In the genomic region with DNA sequence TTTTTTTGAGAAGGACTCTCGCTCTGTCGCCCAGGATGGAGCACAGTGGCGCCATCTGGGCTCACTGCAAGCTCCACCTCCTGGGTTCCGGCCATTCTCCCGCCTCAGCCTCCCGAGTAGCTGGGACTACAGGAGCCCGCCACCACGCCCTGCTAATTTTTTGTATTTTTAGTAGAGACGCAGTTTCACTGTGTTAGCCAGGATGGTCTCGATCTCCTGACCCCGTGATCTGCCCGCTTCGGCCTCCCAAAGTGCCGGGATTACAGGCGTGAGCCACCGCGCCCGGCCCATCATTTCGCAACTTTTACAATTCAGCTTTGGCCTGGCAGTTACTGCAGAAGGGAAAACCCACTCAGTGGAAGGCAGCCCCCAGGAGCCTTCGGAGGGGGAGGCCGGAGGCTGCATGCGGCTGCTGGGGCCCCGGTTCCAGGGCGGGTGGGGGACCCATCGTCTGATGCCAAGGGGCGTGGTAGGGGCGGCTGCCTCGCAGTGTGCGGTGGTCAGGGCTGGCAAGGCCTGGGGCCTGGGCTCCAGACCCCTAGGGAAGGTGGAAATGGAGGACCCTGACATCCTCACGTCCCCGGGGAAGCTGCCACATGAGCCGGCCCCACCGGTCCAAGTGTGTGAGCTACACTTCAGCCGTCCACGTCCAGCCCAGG, we compare ENCODE assay signal across 8 cellular contexts. TPM values are rescaled to one million over a fixed set of nuclear protein-coding genes. Genes with fewer than 3 reads are reported as not detected.
DNase-seq lines count a peak whose midpoint lies in the region; ATAC-seq and TF ChIP-seq lines count a peak whose summit lies in the region.
"Not testable (repeated sequence)": the region's sequence is repeated elsewhere in the genome, so short reads cannot be mapped to it uniquely, and the experiment has no call there.

No MANE protein-coding gene starts in this region.

- H3K4me1 Mint-ChIP-seq in CD4-positive, alpha-beta T cell (ENCODE audit: low read depth); neural progenitor cell: not testable (repeated sequence)
- H3K4me1 Mint-ChIP-seq in activated naive CD4-positive, alpha-beta T cell treated with anti-CD3 and anti-CD28 coated beads, Interleukin-2, amount 10 ng/mL, durations not matched to agents 7 days and 5 days, result peaks cover 25% of the 10 kb centered on the region
- peaks cover 3 to 24% of the 10 kb centered on the region in 2 donors for H3K4me1 Mint-ChIP-seq in effector memory CD8-positive, alpha-beta T cell (ENCODE audit: low read depth in 2 of 2)

- intact Hi-C loops in CD4-positive, alpha-beta T cell (cut with DNase I, micrococcal nuclease), result loop anchor here (1.0 to 2.0 kb wide), 2 partner anchors 44 to 404 kb away; a partner anchor contains a TSS

- H2AFZ ChIP-seq in neural progenitor cell (replicated peaks), result not testable (repeated sequence)

- peak; percentile 4 for TF ChIP-seq CTCF in CD4-positive, alpha-beta T cell (IDR thresholded peaks at IDR 0.05)
- not testable (repeated sequence) for TF ChIP-seq CTCF in neural progenitor cell (IDR thresholded peaks at IDR 0.05)

- CTCF ChIA-PET in CD4-positive, alpha-beta T cell (lab: Charles Lee), result interaction anchor here (1.2 to 4.2 kb wide), 2 partner anchors 44 to 75 kb away, joined by 3 to 19 read pairs; a partner anchor contains a TSS
- CTCF ChIA-PET in activated naive CD4-positive, alpha-beta T cell treated with anti-CD3 and anti-CD28 coated beads, Interleukin-2, amount 10 ng/mL, durations not matched to agents 7 days and 5 days (lab: Charles Lee), result interaction anchor here (0.7 to 1.7 kb wide), 4 partner anchors 43 to 354 kb away, joined by 3 to 8 read pairs (median 4); a partner anchor contains a TSS

- peaks cover 29% of the 10 kb centered on the region for H3K36me3 ChIP-seq in HUES48 (ENCODE audit: control insufficient read depth, insufficient read depth, low read length)
- H3K36me3 ChIP-seq in iPS-20b (ENCODE audit: insufficient read depth, low read depth, low read length), result peaks cover 28% of the 10 kb centered on the region
- H3K36me3 ChIP-seq in neural progenitor cell, result not testable (repeated sequence)
- H3K36me3 ChIP-seq in subcutaneous abdominal adipose tissue (ENCODE audit: control insufficient read depth in 5 of 5, insufficient read depth in 5 of 5, low read length in 5 of 5), result peaks cover 0 to 20% (median 15%) of the 10 kb centered on the region in 5 donors

- POLR2A ChIA-PET in CD4-positive, alpha-beta T cell (lab: Charles Lee), result interaction anchor here (0.6 to 5.5 kb wide), 18 partner anchors 9 to 695 kb away, joined by 3 to 67 read pairs (median 4); a partner anchor contains a TSS

- H3K4me3 ChIP-seq in HUES48 (ENCODE audit: low read depth, low read length) (peak overlapping the region; percentile 91), iPS-20b (ENCODE audit: low read length) (peak overlapping the region; percentile 91), neural progenitor cell (peak overlapping the region; percentile 70), subcutaneous abdominal adipose tissue (ENCODE audit: low read depth in 1 of 5, low read length in 5 of 5) (peak overlapping the region in 4 of 5 donors; percentile 67 to 75 (median 72))

- not testable (repeated sequence) for H3K36me3 Mint-ChIP-seq in CD4-positive, alpha-beta T cell (ENCODE audit: low read depth); activated naive CD4-positive, alpha-beta T cell treated with anti-CD3 and anti-CD28 coated beads, Interleukin-2, amount 10 ng/mL, durations not matched to agents 7 days and 5 days; neural progenitor cell
- peaks cover 24% of the 10 kb centered on the region for H3K36me3 Mint-ChIP-seq in effector memory CD8-positive, alpha-beta T cell (ENCODE audit: insufficient read depth)

- H4K20me1 ChIP-seq in neural progenitor cell (ENCODE audit: low read depth), result peaks cover 31% of the 10 kb centered on the region

- H3K9me3 Mint-ChIP-seq in CD4-positive, alpha-beta T cell; activated naive CD4-positive, alpha-beta T cell treated with anti-CD3 and anti-CD28 coated beads, Interleukin-2, amount 10 ng/mL, durations not matched to agents 7 days and 5 days; effector memory CD8-positive, alpha-beta T cell; neural progenitor cell: not testable (repeated sequence)

- H3K27ac ChIP-seq in CD4-positive, alpha-beta T cell (ENCODE audit: low read depth, low read length); iPS-20b (ENCODE audit: low read length); neural progenitor cell: not testable (repeated sequence)
- H3K27ac ChIP-seq in HUES48 (ENCODE audit: low read depth, low read length) (peak overlapping the region; percentile 94), subcutaneous abdominal adipose tissue (ENCODE audit: low read depth, low read length) (peak overlapping the region; percentile 67)

- not testable (repeated sequence) for H3K9ac ChIP-seq in HUES48 (ENCODE audit: low read depth, low read length); neural progenitor cell
- H3K9ac ChIP-seq in iPS-20b (ENCODE audit: low read depth, low read length) (peak overlapping the region; percentile 92; the same call in 1 of the 2 replicates), subcutaneous abdominal adipose tissue (ENCODE audit: low read length in 5 of 5) (peak overlapping the region in 2 of 5 donors; percentile 49 to 59)

- H3K27ac Mint-ChIP-seq in CD4-positive, alpha-beta T cell, result peak overlapping the region; percentile 95
- peak overlapping the region; percentile 93 for H3K27ac Mint-ChIP-seq in activated naive CD4-positive, alpha-beta T cell treated with anti-CD3 and anti-CD28 coated beads, Interleukin-2, amount 10 ng/mL, durations not matched to agents 7 days and 5 days
- peak overlapping the region; percentile 90 to 91 for H3K27ac Mint-ChIP-seq in effector memory CD8-positive, alpha-beta T cell
- peak overlapping the region; percentile 89 for H3K27ac Mint-ChIP-seq in neural progenitor cell

- peak overlapping the region; percentile 84 for H3K4me3 Mint-ChIP-seq in CD4-positive, alpha-beta T cell
- peak overlapping the region; percentile 78 for H3K4me3 Mint-ChIP-seq in activated naive CD4-positive, alpha-beta T cell treated with anti-CD3 and anti-CD28 coated beads, Interleukin-2, amount 10 ng/mL, durations not matched to agents 7 days and 5 days
- H3K4me3 Mint-ChIP-seq in effector memory CD8-positive, alpha-beta T cell, result peak overlapping the region; percentile 96 to 97
- peak overlapping the region; percentile 83 for H3K4me3 Mint-ChIP-seq in neural progenitor cell

- H3K27me3 ChIP-seq in CD4-positive, alpha-beta T cell (ENCODE audit: control insufficient read depth, insufficient read depth, low read length); HUES48 (ENCODE audit: control insufficient read depth, insufficient read depth, low read length); iPS-20b (ENCODE audit: insufficient read depth, low read length); neural progenitor cell; subcutaneous abdominal adipose tissue (ENCODE audit: control insufficient read depth in 5 of 5, insufficient read depth in 4 of 5, low read length in 5 of 5): not testable (repeated sequence)

- H3K79me2 ChIP-seq in neural progenitor cell (ENCODE audit: low read depth), result peaks cover 18% of the 10 kb centered on the region

- DNase-seq in CD4-positive, alpha-beta T cell, result peak in 1 of 10 experiments; percentile 34
- DNase-seq in RPMI7951 (ENCODE audit: low read depth), result peak; percentile 51
- DNase-seq in activated naive CD4-positive, alpha-beta T cell treated with anti-CD3 and anti-CD28 coated beads, Interleukin-2, amount 10 ng/mL, durations not matched to agents 7 days and 5 days, result peak; percentile 48
- DNase-seq in effector memory CD8-positive, alpha-beta T cell; neural progenitor cell (ENCODE audit: low spot score): not testable (repeated sequence)

- not testable (repeated sequence) for H3K9me3 ChIP-seq in CD4-positive, alpha-beta T cell (ENCODE audit: control insufficient read depth, low read length); HUES48 (ENCODE audit: control insufficient read depth, insufficient read depth, low read length); iPS-20b (ENCODE audit: insufficient read depth, low read depth, low read length); neural progenitor cell (ENCODE audit: low read depth); subcutaneous abdominal adipose tissue (ENCODE audit: control insufficient read depth in 5 of 5, low read length in 5 of 5)

- not testable (repeated sequence) for ATAC-seq in CD4-positive, alpha-beta T cell (ENCODE audit: poor library complexity); effector memory CD8-positive, alpha-beta T cell (replicated peaks)

- not testable (repeated sequence) for H3K27me3 Mint-ChIP-seq in CD4-positive, alpha-beta T cell; activated naive CD4-positive, alpha-beta T cell treated with anti-CD3 and anti-CD28 coated beads, Interleukin-2, amount 10 ng/mL, durations not matched to agents 7 days and 5 days; effector memory CD8-positive, alpha-beta T cell; neural progenitor cell (ENCODE audit: insufficient read depth, low read depth)

- not testable (repeated sequence) for H3K4me1 ChIP-seq in HUES48 (ENCODE audit: control insufficient read depth, insufficient read depth, low read length); iPS-20b (ENCODE audit: insufficient read depth, low read length); neural progenitor cell
- H3K4me1 ChIP-seq in subcutaneous abdominal adipose tissue (ENCODE audit: control insufficient read depth in 5 of 5, insufficient read depth in 5 of 5, low read length in 5 of 5), result peaks cover 6 to 41% (median 37%) of the 10 kb centered on the region in 5 donors

- peaks cover 43% of the 10 kb centered on the region for H3F3A ChIP-seq in neural progenitor cell (ENCODE audit: low read depth)

- peak overlapping the region; percentile 83 for H3K4me2 ChIP-seq in neural progenitor cell

RNA-seq across cellular contexts. Expression of a gene that starts 1.1 kb away (rescaled TPM):
- total RNA-seq in CD4-positive, alpha-beta T cell, result 100 to 1,000 TPM; 153 to 154 TPM
- total RNA-seq in RPMI7951 (2014; rRNA removed; shearing (Covaris generic)), result 122 and 184 TPM in 2 replicates
- total RNA-seq in neural progenitor cell (ENCODE audit: low replicate concordance), result 53.4 and 150 TPM in 2 replicates

RNA-seq across cellular contexts. Expression of a gene that starts 9.3 kb away (rescaled TPM):
- total RNA-seq in CD4-positive, alpha-beta T cell, result 1 to 10 TPM in 1 of 2 experiments, under 1 TPM in 1; 0.47 to 1.0 TPM
- 32.2 and 35.2 TPM in 2 replicates for total RNA-seq in RPMI7951 (2014; rRNA removed; shearing (Covaris generic))
- total RNA-seq in neural progenitor cell (ENCODE audit: low replicate concordance), result 7.8 and 57.9 TPM in 2 replicates

RNA-seq across cellular contexts. Expression of a gene that starts 27.8 kb away (rescaled TPM):
- total RNA-seq in CD4-positive, alpha-beta T cell, result 100 to 1,000 TPM; 142 to 146 TPM
- 76.4 and 91.5 TPM in 2 replicates for total RNA-seq in RPMI7951 (2014; rRNA removed; shearing (Covaris generic))
- 5.5 and 26.9 TPM in 2 replicates for total RNA-seq in neural progenitor cell (ENCODE audit: low replicate concordance)

RNA-seq across cellular contexts. Expression of a gene that starts 43.9 kb away (rescaled TPM):
- 10 to 100 TPM; 18.4 to 19.7 TPM for total RNA-seq in CD4-positive, alpha-beta T cell
- 23.9 and 32.1 TPM in 2 replicates for total RNA-seq in RPMI7951 (2014; rRNA removed; shearing (Covaris generic))
- 5.0 and 11.6 TPM in 2 replicates for total RNA-seq in neural progenitor cell (ENCODE audit: low replicate concordance)

RNA-seq across cellular contexts. Expression of a gene that starts 44.1 kb away (rescaled TPM):
- total RNA-seq in CD4-positive, alpha-beta T cell, result 10 to 100 TPM; 48.0 to 48.2 TPM
- 48.7 and 55.3 TPM in 2 replicates for total RNA-seq in RPMI7951 (2014; rRNA removed; shearing (Covaris generic))
- total RNA-seq in neural progenitor cell (ENCODE audit: low replicate concordance), result 31.8 and 48.5 TPM in 2 replicates
